ENCODE assay signal across 16 cellular contexts in genomic region chr4:142600952-142601351, GRCh38.
"Had no signal": no experiment of that assay in that cellular context is flagged by ENCODE, and none has a peak within 500 bp of the region (broad histone marks: within the 10 kb centered on the region; RNA-seq: fewer than 3 reads in every experiment).

No MANE protein-coding gene starts in this region.

- DNase-seq: activated B cell treated with CpG ODN at 0.5 μM for 24 hours; activated CD4-positive, alpha-beta T cell treated with anti-CD3 and anti-CD28 coated beads, Interleukin-2, amount 10 ng/mL, durations not matched to agents 24 days and 14 days; activated naive CD8-positive, alpha-beta T cell treated with anti-CD3 and anti-CD28 coated beads for 36 hours; brain microvascular endothelial cell; effector CD8-positive, alpha-beta T cell; head of caudate nucleus; left cardiac atrium; ovary; stimulated activated CD4-positive, alpha-beta T cell treated with anti-CD3 and anti-CD28 coated beads, Interleukin-12 subunit alpha, Interleukin-12 subunit beta, amount 100 ng/mL, for 4 hours; upper lobe of right lung had no signal

- H3K27ac ChIP-seq: brain microvascular endothelial cell, neural progenitor cell, ovary, thoracic aorta, upper lobe of right lung had no signal

- FAIRE-seq: endothelial cell of umbilical vein, frontal cortex, TTC549 had no signal

- ATAC-seq: left cardiac atrium; stimulated activated effector memory CD8-positive, alpha-beta T cell treated with anti-CD3 and anti-CD28 coated beads, Interleukin-12 subunit alpha, Interleukin-12 subunit beta, amount 100 ng/mL, for 72 hours; upper lobe of right lung had no signal

- H3K4me1 ChIP-seq: neural progenitor cell, upper lobe of right lung had no signal

- H3K4me2 ChIP-seq: neural progenitor cell had no signal

- H3K9ac ChIP-seq: neural progenitor cell had no signal

- H3K9me3 ChIP-seq: ovary had no signal

- H3K36me3 ChIP-seq: brain microvascular endothelial cell, neural progenitor cell, ovary, thoracic aorta, upper lobe of right lung had no signal

- H2AFZ ChIP-seq: neural progenitor cell had no signal

- H3K27me3 ChIP-seq: brain microvascular endothelial cell, neural progenitor cell, ovary, upper lobe of right lung had no signal

- H3K4me3 ChIP-seq: neural progenitor cell, ovary, thoracic aorta, upper lobe of right lung had no signal
